Comparison of ENCODE assay signal across 8 cellular contexts in the genomic region with DNA sequence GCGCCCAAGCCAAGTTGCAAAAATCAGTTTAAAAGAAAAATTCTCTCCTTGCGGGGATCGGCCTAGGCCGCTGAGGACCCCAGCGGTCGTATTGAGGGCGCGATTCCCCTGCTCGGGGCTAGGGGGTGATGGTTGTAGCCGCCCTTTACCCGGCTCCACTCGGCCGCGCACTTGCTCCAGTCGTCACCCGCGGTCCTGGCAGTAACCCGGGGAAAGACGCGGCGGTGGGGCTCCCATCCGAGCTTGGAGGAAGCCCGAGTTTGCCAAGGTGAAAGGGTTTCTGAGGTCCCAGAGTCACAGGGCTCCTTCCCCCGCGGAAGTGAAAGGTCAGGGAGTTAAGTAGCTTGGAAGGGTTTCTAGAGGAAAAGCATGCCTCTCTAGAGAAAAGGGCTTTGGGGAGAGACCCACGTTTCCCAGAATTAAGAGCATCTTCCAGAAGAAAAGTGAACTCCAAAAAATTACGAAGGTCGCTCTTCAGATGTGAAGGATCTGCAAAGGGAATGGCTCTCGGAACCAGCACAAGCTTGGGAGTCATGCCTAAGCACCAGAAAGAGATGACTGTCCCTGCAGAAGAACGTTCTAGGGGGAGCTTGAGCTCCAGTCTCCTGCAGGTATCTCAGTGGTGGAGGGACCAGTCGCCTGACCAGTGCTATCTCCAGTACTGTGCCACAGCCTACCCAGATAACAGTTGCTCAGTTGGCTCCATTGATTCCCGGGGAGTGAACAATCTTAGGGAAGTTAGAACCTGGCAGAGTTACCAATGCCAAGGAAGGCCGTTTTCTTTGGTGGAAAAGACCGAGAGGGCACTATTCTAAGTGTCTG. TPM values are rescaled to one million over a fixed set of nuclear protein-coding genes. Genes with fewer than 3 reads are reported as not detected.
DNase-seq lines count a peak whose midpoint lies in the region; ATAC-seq, FAIRE-seq and TF ChIP-seq lines count a peak whose summit lies in the region.

No MANE protein-coding gene starts in this region.

- H3K27me3 ChIP-seq in H1 (replicated peaks in 1 of 4; ENCODE audit: control insufficient read depth in 3 of 4, extremely low read depth in 1 of 4, insufficient read depth in 3 of 4, low read length in 3 of 4), result no peaks in the 10 kb centered on the region

- FAIRE-seq in H1 (lab: Jason Lieb, UNC), result no peak

- ATAC-seq in GM21447 (IDR thresholded peaks at IDR 0.05; ENCODE audit: unreplicated experiment), result peak; percentile 23

- no peak overlapping the region for H4K91ac ChIP-seq in H1 (replicated peaks; ENCODE audit: insufficient read length, low read length)

- no peak overlapping the region for H2BK20ac ChIP-seq in H1 (ENCODE audit: low read length)

- peaks cover 39% of the 10 kb centered on the region for H3K36me3 Mint-ChIP-seq in stimulated activated naive CD8-positive, alpha-beta T cell treated with anti-CD3 and anti-CD28 coated beads, Interleukin-15, Interleukin-2, amounts not matched to agents 100 ng/mL and 50 ng/mL, for 24 hours (ENCODE audit: low read depth)

- H3K23me2 ChIP-seq in H1 (ENCODE audit: low read depth, low read length), result peaks cover 5% of the 10 kb centered on the region; the same call in 1 of the 2 replicates

- H3K14ac ChIP-seq in H1 (ENCODE audit: insufficient read length), result no peak overlapping the region

- H3K4me3 Mint-ChIP-seq in stimulated activated naive CD8-positive, alpha-beta T cell treated with anti-CD3 and anti-CD28 coated beads, Interleukin-15, Interleukin-2, amounts not matched to agents 100 ng/mL and 50 ng/mL, for 24 hours, result peak overlapping the region; percentile 89

- H2BK5ac ChIP-seq in H1 (ENCODE audit: low read depth, low read length), result no peak overlapping the region

- no peaks in the 10 kb centered on the region; the same call in 1 of the 2 replicates for H3K79me1 ChIP-seq in H1 (ENCODE audit: low read depth, low read length)

- H3K9ac ChIP-seq in H1 (replicated peaks in 1 of 4; ENCODE audit: extremely low read depth in 1 of 4, low read depth in 3 of 4, low read length in 3 of 4), result peak overlapping the region; percentile 31 to 66 (median 56)

- H3K18ac ChIP-seq in H1 (ENCODE audit: extremely low read depth, low read length), result peak overlapping the region; percentile 71

- 15% methylated on average over 34 of the region's 34 CpGs; no CpG with 5 or more reads in 1 of the 2 experiments for WGBS in H1 (ENCODE audit: extremely low coverage in 1 of 2, insufficient coverage in 1 of 2, insufficient read length in 1 of 2, insufficient replicate concordance in 2 of 2, low coverage in 1 of 2, low lambda C conversion rate in 2 of 2, missing lambda C conversion rate in 1 of 2), 2 experiments
- 10 to 18% methylated on average over 18 to 20 of the region's 34 CpGs for WGBS in mesodermal cell (ENCODE audit: insufficient coverage in 2 of 2), 2 experiments

- H3K4me1 Mint-ChIP-seq in stimulated activated naive CD8-positive, alpha-beta T cell treated with anti-CD3 and anti-CD28 coated beads, Interleukin-15, Interleukin-2, amounts not matched to agents 100 ng/mL and 50 ng/mL, for 24 hours (ENCODE audit: low read depth), result peaks cover 33% of the 10 kb centered on the region

- H3K4me3 ChIP-seq in Jurkat, Clone E6-1 (ENCODE audit: low read length), result peak overlapping the region; percentile 75
- H3K4me3 ChIP-seq in H1 (ENCODE audit: extremely low read depth in 1 of 4, insufficient read depth in 2 of 4, low read depth in 3 of 4, low read length in 4 of 4), result peak overlapping the region; percentile 60 to 85 (median 69)
- peak overlapping the region; percentile 62 for H3K4me3 ChIP-seq in mesodermal cell (ENCODE audit: extremely low read depth, insufficient read depth, low read length, poor library complexity, severe bottlenecking)

- H3K4me1 ChIP-seq in H1 (replicated peaks in 1 of 4; ENCODE audit: control insufficient read depth in 3 of 4, insufficient read depth in 4 of 4, low read length in 3 of 4) (peaks cover 0 to 5% (median 3%) of the 10 kb centered on the region in 4 experiments; a peak in 4 of 7 replicates), mesodermal cell (ENCODE audit: control insufficient read depth, insufficient read depth, low read length, poor library complexity, severe bottlenecking) (peaks cover 6% of the 10 kb centered on the region)

- H3K79me2 ChIP-seq in H1 (ENCODE audit: control insufficient read depth in 1 of 2, insufficient read depth in 2 of 2, low read length in 2 of 2), result 0 out of 4 replicates have a peak, but pooled peaks cover 0 to 10% of the 10 kb centered on the region in 2 experiments

- H3K9me3 ChIP-seq in H1 (ENCODE audit: insufficient read depth in 2 of 2, low read depth in 1 of 2, low read length in 1 of 2) (no peaks in the 10 kb centered on the region), mesodermal cell (ENCODE audit: control insufficient read depth, low read length) (no peaks in the 10 kb centered on the region)

- TF ChIP-seq CTCF in H1 (IDR thresholded peaks at IDR 0.05; ENCODE audit: control extremely low read depth in 1 of 3, insufficient read depth in 1 of 3, low read depth in 1 of 3, low read length in 3 of 3), result peak in 1 of 3 experiments; percentile 6; a peak in 1 of 4 replicates

- H4K8ac ChIP-seq in H1 (ENCODE audit: extremely low read depth, insufficient read depth, low read length), result peak overlapping the region; percentile 90; the same call in 1 of the 2 replicates

- no peak overlapping the region for H2BK12ac ChIP-seq in H1 (ENCODE audit: low read depth, low read length)

- CTCF ChIA-PET in H1 (lab: Charles Lee; ENCODE audit: partially characterized antibody), result interaction anchor here (1.1 to 4.5 kb wide), 7 partner anchors 10 to 58 kb away, joined by 3 to 23 read pairs (median 4); no protein-coding TSS in a partner anchor

- POLR2A ChIA-PET in H1 (lab: Charles Lee; ENCODE audit: partially characterized antibody), result interaction anchor here (0.7 to 1.3 kb wide), 10 partner anchors 8 to 68 kb away, joined by 3 to 7 read pairs (median 4); partner anchors contain the start of genes MED28 and QDPR

- H2AK5ac ChIP-seq in H1 (ENCODE audit: low read depth, low read length), result no peak overlapping the region

- H2BK120ac ChIP-seq in H1 (replicated peaks; ENCODE audit: low read depth, low read length), result no peak overlapping the region

- H3K4me2 ChIP-seq in H1 (ENCODE audit: insufficient read depth in 1 of 2, low read depth in 2 of 2, low read length in 2 of 2), result peak overlapping the region; percentile 72 to 83

- peak overlapping the region; percentile 36 for H4K5ac ChIP-seq in H1 (ENCODE audit: insufficient read length, low read depth, low read length)

- H3K9me3 Mint-ChIP-seq in stimulated activated naive CD8-positive, alpha-beta T cell treated with anti-CD3 and anti-CD28 coated beads, Interleukin-15, Interleukin-2, amounts not matched to agents 100 ng/mL and 50 ng/mL, for 24 hours, result no peaks in the 10 kb centered on the region

- H4K20me1 ChIP-seq in H1 (replicated peaks in 1 of 2; ENCODE audit: control insufficient read depth in 1 of 2, insufficient read depth in 2 of 2, low read length in 2 of 2), result no peaks in the 10 kb centered on the region

- H3K27ac ChIP-seq in H1 (ENCODE audit: low read depth, low read length) (no peak overlapping the region), mesodermal cell (ENCODE audit: low read depth, low read length, severe bottlenecking) (peak overlapping the region; percentile 83)

- H2BK15ac ChIP-seq in H1 (ENCODE audit: low read length), result no peak overlapping the region

- no peak overlapping the region for H3K23ac ChIP-seq in H1 (ENCODE audit: insufficient read length)

- no peak for TF ChIP-seq RAD21 in H1 (IDR thresholded peaks at IDR 0.05 in 1 of 2, conservative IDR thresholded peaks at IDR 0.05 in 1 of 2; ENCODE audit: low read depth in 2 of 2, low read length in 2 of 2)

- peaks cover 3 to 22% (median 9%) of the 10 kb centered on the region in 4 experiments; a peak in 7 of 8 replicates for H3K36me3 ChIP-seq in H1 (ENCODE audit: control insufficient read depth in 2 of 4, insufficient read depth in 4 of 4, low read length in 3 of 4)
- peaks cover 23% of the 10 kb centered on the region for H3K36me3 ChIP-seq in mesodermal cell (ENCODE audit: control insufficient read depth, insufficient read depth, low read length)

- no peak for TF ChIP-seq POLR2A in H1 (IDR thresholded peaks at IDR 0.05; ENCODE audit: control extremely low read depth in 1 of 2, low read depth in 2 of 2, low read length in 2 of 2)

- no peak for TF ChIP-seq EP300 in H1 (IDR thresholded peaks at IDR 0.05; ENCODE audit: borderline replicate concordance in 1 of 2, low read depth in 2 of 2, low read length in 2 of 2)

- H3K27me3 Mint-ChIP-seq in stimulated activated naive CD8-positive, alpha-beta T cell treated with anti-CD3 and anti-CD28 coated beads, Interleukin-15, Interleukin-2, amounts not matched to agents 100 ng/mL and 50 ng/mL, for 24 hours, result no peaks in the 10 kb centered on the region

- no peak overlapping the region for H3K4ac ChIP-seq in H1 (replicated peaks; ENCODE audit: insufficient read length, low read depth, low read length)

- peak overlapping the region; percentile 12 for H3K56ac ChIP-seq in H1 (replicated peaks; ENCODE audit: insufficient read length, low read depth, low read length)

- H2AFZ ChIP-seq in H1 (ENCODE audit: low read length), result no peak overlapping the region; the same call in 1 of the 2 replicates

- DNase-seq in DMS53 (lab: John Stamatoyannopoulos, UW) (peak; percentile 73), H1 (ENCODE audit: low read depth in 1 of 2, low spot score in 2 of 2) (no peak), H4 (ENCODE audit: low spot score) (no peak)
- DNase-seq in Jurkat, Clone E6-1 (ENCODE audit: low read depth, low spot score), result no peak
- peak; percentile 50 for DNase-seq in activated CD4-positive, alpha-beta T cell treated with anti-CD3 and anti-CD28 coated beads for 48 hours

- H3K27ac Mint-ChIP-seq in stimulated activated naive CD8-positive, alpha-beta T cell treated with anti-CD3 and anti-CD28 coated beads, Interleukin-15, Interleukin-2, amounts not matched to agents 100 ng/mL and 50 ng/mL, for 24 hours, result peak overlapping the region; percentile 96

RNA-seq across cellular contexts. Expression of gene LAP3, which starts 0.9 kb away (rescaled TPM):
- polyA plus RNA-seq in Jurkat, Clone E6-1 (2012; ENCODE audit: insufficient read depth, insufficient read length), result 99.6 TPM
- 50.9 TPM in 2 replicates for total RNA-seq in H1 (2021; fragmentation: NEBNext Ultra II Directional; extraction: Animal tissue kit (Norgen Biotek cat#: 25700))
- 17.7 and 28.3 TPM in 2 replicates for polyA plus RNA-seq in H1 (2011; rRNA removed)
- 37.3 TPM for polyA plus RNA-seq in H1 (2011; cell fraction: cytosol; rRNA removed)
- 17.6 TPM for polyA plus RNA-seq in H1 (2011; cell fraction: nucleus; rRNA removed)
- 51.9 to 67.1 TPM (median 55.6 TPM) in 4 replicates for polyA plus RNA-seq in H1 (2012, experiment 1 of 2)
- polyA plus RNA-seq in H1 (2012, experiment 2 of 2), result 7.7 TPM
- polyA plus RNA-seq in H1 (2013, experiment 1 of 2), result 28.5 TPM
- 27.9 TPM for polyA plus RNA-seq in H1 (2013, experiment 2 of 2)
- polyA minus RNA-seq in H1 (2011; rRNA and poly(A)+ RNA removed), result 29.4 and 34.1 TPM in 2 replicates
- 21.0 TPM for polyA minus RNA-seq in H1 (2011; cell fraction: cytosol; rRNA and poly(A)+ RNA removed)
- polyA minus RNA-seq in H1 (2011; cell fraction: nucleus; rRNA and poly(A)+ RNA removed), result 19.7 TPM
- polyA plus RNA-seq in mesodermal cell (2013, experiment 1 of 2), result 34.0 TPM
- 34.4 TPM for polyA plus RNA-seq in mesodermal cell (2013, experiment 2 of 2)
- 177 and 216 TPM in 2 replicates for total RNA-seq in H4 (2014; rRNA removed; shearing (Covaris generic))

RNA-seq across cellular contexts. Expression of gene MED28, which starts 36.6 kb away (rescaled TPM):
- 123 TPM for polyA plus RNA-seq in Jurkat, Clone E6-1 (2012; ENCODE audit: insufficient read depth, insufficient read length)
- 87.1 and 101 TPM in 2 replicates for total RNA-seq in H1 (2021; fragmentation: NEBNext Ultra II Directional; extraction: Animal tissue kit (Norgen Biotek cat#: 25700))
- 21.8 and 24.0 TPM in 2 replicates for polyA plus RNA-seq in H1 (2011; rRNA removed)
- 22.4 TPM for polyA plus RNA-seq in H1 (2011; cell fraction: cytosol; rRNA removed)
- 48.4 TPM for polyA plus RNA-seq in H1 (2011; cell fraction: nucleus; rRNA removed)
- polyA plus RNA-seq in H1 (2012, experiment 1 of 2), result 59.6 to 119 TPM (median 90.3 TPM) in 4 replicates
- 7.7 TPM for polyA plus RNA-seq in H1 (2012, experiment 2 of 2)
- 22.3 TPM for polyA plus RNA-seq in H1 (2013, experiment 1 of 2)
- 22.8 TPM for polyA plus RNA-seq in H1 (2013, experiment 2 of 2)
- polyA minus RNA-seq in H1 (2011; rRNA and poly(A)+ RNA removed), result 28.5 and 30.8 TPM in 2 replicates
- 105 TPM for polyA minus RNA-seq in H1 (2011; cell fraction: cytosol; rRNA and poly(A)+ RNA removed)
- 58.2 TPM for polyA minus RNA-seq in H1 (2011; cell fraction: nucleus; rRNA and poly(A)+ RNA removed)
- 54.4 TPM for polyA plus RNA-seq in mesodermal cell (2013, experiment 1 of 2)
- polyA plus RNA-seq in mesodermal cell (2013, experiment 2 of 2), result 51.5 TPM
- 19.7 and 22.7 TPM in 2 replicates for total RNA-seq in H4 (2014; rRNA removed; shearing (Covaris generic))

Comparison
In these comparisons a context has a peak if more than half of its experiments do, and no peak if none do; other contexts are left out.
1. DNase-seq: peak in DMS53 (single experiment) and activated CD4-positive, alpha-beta T cell treated with anti-CD3 and anti-CD28 coated beads for 48 hours (single experiment); none in Jurkat, Clone E6-1 (single experiment), H1 (0 of 2) and H4 (single experiment).
2. Peak in every context shown above with its lines, with median percentiles within 50 percentile points of each other: H3K4me3 ChIP-seq.